ENCODE assay signal across 7 cellular contexts in the genomic region with DNA sequence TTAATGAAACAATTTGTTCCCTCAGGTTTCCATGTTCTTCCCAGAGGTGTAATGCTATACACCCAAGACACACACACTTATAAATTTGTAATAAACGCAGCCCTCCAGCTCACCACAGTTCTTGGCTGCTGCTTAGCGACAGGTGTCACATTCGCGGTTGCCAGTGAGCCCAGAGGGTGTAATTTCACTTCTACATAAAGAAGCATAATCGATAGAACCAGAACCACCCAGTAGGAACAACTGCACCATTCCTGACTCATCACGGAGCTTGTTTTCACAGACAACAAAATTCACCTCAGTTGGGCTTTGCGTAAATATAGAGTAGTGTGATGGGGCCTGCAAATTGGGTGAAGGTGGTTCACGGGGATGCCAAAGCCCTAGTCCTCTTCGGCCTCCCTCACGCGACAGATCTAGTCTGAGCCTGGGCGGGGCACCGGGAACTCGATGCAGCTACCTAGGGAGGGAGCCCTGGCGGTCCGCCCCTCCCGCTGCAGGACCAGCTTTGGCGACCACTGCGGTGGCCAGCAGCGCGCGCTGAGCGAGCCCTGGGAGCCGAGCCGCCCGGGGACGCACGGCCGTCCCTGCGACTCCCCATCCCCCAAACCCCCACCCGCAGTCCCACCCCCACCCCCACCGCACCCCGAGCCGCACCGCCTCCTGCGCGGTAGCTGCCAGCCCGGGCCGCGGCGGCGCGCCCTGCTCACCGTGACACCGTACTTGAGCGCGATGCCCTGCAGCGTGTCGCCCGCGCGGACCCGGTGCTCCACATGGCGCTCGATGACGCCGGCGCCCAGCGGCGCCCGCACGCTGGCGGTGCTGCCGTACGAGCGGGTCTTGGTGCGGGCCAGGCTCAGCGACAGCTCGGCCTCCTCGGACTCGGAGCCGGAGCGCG. TPM values are rescaled to one million over a fixed set of nuclear protein-coding genes. Genes with fewer than 3 reads are reported as not detected.
DNase-seq lines count a peak whose midpoint lies in the region; ATAC-seq and TF ChIP-seq lines count a peak whose summit lies in the region.

No MANE protein-coding gene starts in this region.

- H3K4me2 ChIP-seq in HCT116 (ENCODE audit: low read length), result peak overlapping the region; percentile 73

- TF ChIP-seq RAD21 in HCT116 (IDR thresholded peaks at IDR 0.05; ENCODE audit: low read depth), result no peak

- no TSS peak for BruUV-seq in HCT116 (replicated peaks; lab: Mats Ljungman, UMichigan)

- H3K4me1 ChIP-seq in HCT116 (ENCODE audit: control insufficient read depth in 1 of 2, insufficient read depth in 2 of 2, low read length in 2 of 2), result peaks cover 12 to 19% of the 10 kb centered on the region in 2 experiments
- H3K4me1 ChIP-seq in duodenal mucosa (ENCODE audit: control insufficient read depth in 1 of 2, insufficient read depth in 2 of 2, low read length in 2 of 2), result peaks cover 32 to 43% of the 10 kb centered on the region in 2 donors

- H2AFZ ChIP-seq in HCT116 (ENCODE audit: low read depth, low read length, poor library complexity, severe bottlenecking), result no peak overlapping the region

- no peaks in the 10 kb centered on the region; the same call in 1 of the 2 replicates for H3K79me2 ChIP-seq in HCT116 (ENCODE audit: insufficient read depth, low read length)

- no peaks in the 10 kb centered on the region for H3K9me3 Mint-ChIP-seq in mesothelial cell of epicardium

- RAD21 ChIA-PET in HCT116 (lab: Charles Lee; ENCODE audit: low non-redundant PET in 1 of 2, low total read pairs in 2 of 2, uncharacterized antibody in 2 of 2, unreplicated experiment in 2 of 2), result no interaction called here

- no peaks in the 10 kb centered on the region for H3K9me3 ChIP-seq in HCT116 (ENCODE audit: control insufficient read depth in 1 of 2, insufficient read depth in 1 of 2, low read depth in 1 of 2, low read length in 2 of 2)
- H3K9me3 ChIP-seq in duodenal mucosa (ENCODE audit: control insufficient read depth in 1 of 2, low read length in 2 of 2), result no peaks in the 10 kb centered on the region

- peaks cover 11% of the 10 kb centered on the region for H3K4me1 Mint-ChIP-seq in mesothelial cell of epicardium

- TF ChIP-seq POLR2A in HCT116 (IDR thresholded peaks at IDR 0.05; ENCODE audit: borderline replicate concordance, extremely low read depth, insufficient read depth, insufficient read length), result peak; percentile 18

- intact Hi-C loops in HCT116 (cut with micrococcal nuclease), result no loop called here

- no peaks in the 10 kb centered on the region for H3K9me2 ChIP-seq in HCT116 (ENCODE audit: insufficient read depth)

- H3K36me3 ChIP-seq in HCT116 (ENCODE audit: control insufficient read depth in 1 of 2, insufficient read depth in 2 of 2, low read length in 2 of 2) (no peaks in the 10 kb centered on the region), duodenal mucosa (ENCODE audit: control insufficient read depth in 1 of 2, insufficient read depth in 2 of 2, low read length in 2 of 2) (no peaks in the 10 kb centered on the region)

- no peak for DNase-seq in HCT116 (ENCODE audit: low read depth, low spot score)
- DNase-seq in NCI-H146 (lab: John Stamatoyannopoulos, UW), result peak; percentile 73
- peak; percentile 41 to 54 for DNase-seq in activated CD4-positive, alpha-beta T cell treated with anti-CD3 and anti-CD28 coated beads, Interleukin-2, amount 50 U/mL, for 24 hours (ENCODE audit: low read depth in 1 of 2, low spot score in 1 of 2)
- DNase-seq in mesothelial cell of epicardium (ENCODE audit: low spot score in 2 of 2, unreplicated experiment in 2 of 2), result no peak
- DNase-seq in stimulated activated naive CD4-positive, alpha-beta T cell (lab: John Stamatoyannopoulos, UW), result peak; percentile 54 to 75 (median 63)

- CTCF ChIA-PET in HCT116 (lab: Charles Lee), result interaction anchor here (1.9 to 3.1 kb wide), 3 partner anchors 39 to 87 kb away, joined by 5 to 8 read pairs (median 6); no protein-coding TSS in a partner anchor

- H3K27me3 Mint-ChIP-seq in mesothelial cell of epicardium (ENCODE audit: low read depth), result peaks cover 18% of the 10 kb centered on the region

- H3K9ac ChIP-seq in HCT116 (ENCODE audit: low read length) (peak overlapping the region; percentile 66), duodenal mucosa (ENCODE audit: low read depth in 1 of 2, low read length in 2 of 2) (peak overlapping the region; percentile 55 to 74)

- POLR2A ChIA-PET in HCT116 (lab: Charles Lee), result no interaction called here

- peak overlapping the region; percentile 88 for H3K4me3 ChIP-seq in GM12875 (ENCODE audit: low read depth, low read length)
- peak overlapping the region; percentile 51 to 56 for H3K4me3 ChIP-seq in HCT116 (replicated peaks in 1 of 2; ENCODE audit: low read depth in 1 of 2, low read length in 2 of 2)
- peak overlapping the region; percentile 80 to 82 for H3K4me3 ChIP-seq in duodenal mucosa (ENCODE audit: low read depth in 1 of 2, low read length in 2 of 2)

- ATAC-seq in HCT116, result peak; percentile 85

- TF ChIP-seq CTCF in GM12875 (IDR thresholded peaks at IDR 0.05; ENCODE audit: borderline replicate concordance, insufficient read depth, low read depth, low read length), result no peak
- no peak for TF ChIP-seq CTCF in HCT116 (IDR thresholded peaks at IDR 0.05 in 2 of 3, conservative IDR thresholded peaks at IDR 0.05 in 1 of 3; ENCODE audit: borderline replicate concordance in 1 of 3, insufficient read depth in 1 of 3, low read depth in 2 of 3, low read length in 2 of 3)
- TF ChIP-seq CTCF in mesothelial cell of epicardium (IDR thresholded peaks at IDR 0.05; ENCODE audit: unreplicated experiment), result no peak

- peak overlapping the region; percentile 67 for H3K4me3 Mint-ChIP-seq in mesothelial cell of epicardium

- H3K36me3 Mint-ChIP-seq in mesothelial cell of epicardium, result no peaks in the 10 kb centered on the region

- H3K27ac ChIP-seq in HCT116 (ENCODE audit: low read depth, low read length), result peak overlapping the region; percentile 83
- H3K27ac ChIP-seq in duodenal mucosa (ENCODE audit: low read depth, low read length), result peak overlapping the region; percentile 59

- no peaks in the 10 kb centered on the region for H4K20me1 ChIP-seq in HCT116 (ENCODE audit: insufficient read depth)

- H3K27ac Mint-ChIP-seq in mesothelial cell of epicardium, result no peak overlapping the region

- H3K27me3 ChIP-seq in HCT116 (ENCODE audit: insufficient read depth, low read length), result no peaks in the 10 kb centered on the region
- no peaks in the 10 kb centered on the region for H3K27me3 ChIP-seq in duodenal mucosa (ENCODE audit: control insufficient read depth in 1 of 2, insufficient read depth in 2 of 2, low read length in 2 of 2)

TF ChIP-seq in HCT116, 20 proteins besides CTCF, POLR2A, EP300 and RAD21:
- TF ChIP-seq, protein P1, sequence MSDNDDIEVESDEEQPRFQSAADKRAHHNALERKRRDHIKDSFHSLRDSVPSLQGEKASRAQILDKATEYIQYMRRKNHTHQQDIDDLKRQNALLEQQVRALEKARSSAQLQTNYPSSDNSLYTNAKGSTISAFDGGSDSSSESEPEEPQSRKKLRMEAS (IDR thresholded peaks at IDR 0.05), result peak; percentile 79
- TF ChIP-seq CBX3 (IDR thresholded peaks at IDR 0.05; ENCODE audit: low read depth), result no peak
- TF ChIP-seq, protein P2, sequence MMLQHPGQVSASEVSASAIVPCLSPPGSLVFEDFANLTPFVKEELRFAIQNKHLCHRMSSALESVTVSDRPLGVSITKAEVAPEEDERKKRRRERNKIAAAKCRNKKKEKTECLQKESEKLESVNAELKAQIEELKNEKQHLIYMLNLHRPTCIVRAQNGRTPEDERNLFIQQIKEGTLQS (IDR thresholded peaks at IDR 0.05), result no peak

RNA-seq across cellular contexts. Expression of a gene that starts 0.6 kb away (rescaled TPM):
- total RNA-seq in HCT116 (2021; ENCODE audit: unreplicated experiment), result 10.8 TPM
- polyA plus RNA-seq in HCT116 (2012), result 3.7 and 4.3 TPM in 2 replicates
- 1.8 to 2.1 TPM (median 1.9 TPM) in 3 replicates for total RNA-seq in mesothelial cell of epicardium

RNA-seq across cellular contexts. Expression of a gene that starts 14.5 kb away (rescaled TPM):
- 5.7 TPM for total RNA-seq in HCT116 (2021; ENCODE audit: unreplicated experiment)
- polyA plus RNA-seq in HCT116 (2012), result 0.91 and 1.4 TPM in 2 replicates
- 9.0 to 10.4 TPM (median 10.0 TPM) in 3 replicates for total RNA-seq in mesothelial cell of epicardium

RNA-seq across cellular contexts. Expression of a gene that starts 55.6 kb away (rescaled TPM):
- total RNA-seq in HCT116 (2021; ENCODE audit: unreplicated experiment) (not detected), mesothelial cell of epicardium (not detected in 3 replicates)
- polyA plus RNA-seq in HCT116 (2012), result not detected in 2 replicates

Comparison
In these comparisons a context has a peak if more than half of its experiments do, and no peak if none do; other contexts are left out.
1. DNase-seq: peak in NCI-H146 (single experiment), activated CD4-positive, alpha-beta T cell treated with anti-CD3 and anti-CD28 coated beads, Interleukin-2, amount 50 U/mL, for 24 hours (2 of 2) and stimulated activated naive CD4-positive, alpha-beta T cell (6 of 6); none in HCT116 (single experiment) and mesothelial cell of epicardium (0 of 2).
2. Peak in every context shown above with its lines, with median percentiles within 50 percentile points of each other: H3K4me3 ChIP-seq.